25 cellular contexts compared by ENCODE assay signal in genomic region chr4:109675843-109676242, GRCh38.
"Had no signal": no experiment of that assay in that cellular context is flagged by ENCODE, and none has a peak within 500 bp of the region (broad histone marks: within the 10 kb centered on the region; RNA-seq: fewer than 3 reads in every experiment).

No MANE protein-coding gene starts in this region.

- DNase-seq: activated CD4-positive, alpha-beta memory T cell treated with anti-CD3 and anti-CD28 coated beads for 36 hours; activated CD4-positive, alpha-beta T cell treated with anti-CD3 and anti-CD28 coated beads for 36 hours; activated CD4-positive, alpha-beta T cell treated with anti-CD3 and anti-CD28 coated beads, Interleukin-2, amount 10 ng/mL, durations not matched to agents 24 days and 14 days; activated CD4-positive, CD25-positive, alpha-beta regulatory T cell; activated CD4-positive, CD25-positive, alpha-beta regulatory T cell treated with anti-CD3 and anti-CD28 coated beads, Interleukin-2, amount 50 U/mL, for 72 hours; activated CD8-positive, alpha-beta memory T cell treated with anti-CD3 and anti-CD28 coated beads for 24 hours; activated effector memory CD4-positive, alpha-beta T cell treated with Interleukin-2 at 50 U/mL for 16 hours; activated gamma-delta T cell treated with Interleukin-2 at 50 U/mL for 16 hours; activated naive CD4-positive, alpha-beta T cell treated with anti-CD3 and anti-CD28 coated beads, Interleukin-2, amount 50 U/mL, for 16 hours; activated naive CD4-positive, alpha-beta T cell treated with Interleukin-2 at 50 U/mL for 16 hours; activated naive CD8-positive, alpha-beta T cell treated with anti-CD3 and anti-CD28 coated beads for 36 hours; activated T-cell treated with anti-CD3 and anti-CD28 coated beads, Interleukin-2, amount 50 U/mL, for 72 hours; brain microvascular endothelial cell; cortex of kidney; dermis blood vessel endothelial cell; effector CD4-positive, alpha-beta T cell; effector memory CD8-positive, alpha-beta T cell; erythroblast; foreskin keratinocyte; gastrocnemius medialis; glutamatergic neuron; heart left ventricle had no signal

- H3K27me3 ChIP-seq: brain microvascular endothelial cell, esophagus muscularis mucosa, foreskin keratinocyte, gastrocnemius medialis, heart left ventricle had no signal

- H3K4me1 ChIP-seq: esophagus muscularis mucosa, foreskin keratinocyte, gastrocnemius medialis, heart left ventricle had no signal

- H3K27ac ChIP-seq: brain microvascular endothelial cell, esophagus muscularis mucosa, foreskin keratinocyte, gastrocnemius medialis, heart left ventricle had no signal

- H3K27ac Mint-ChIP-seq: activated CD4-positive, alpha-beta memory T cell treated with anti-CD3 and anti-CD28 coated beads for 36 hours; activated CD4-positive, alpha-beta T cell treated with anti-CD3 and anti-CD28 coated beads for 36 hours; activated CD4-positive, alpha-beta T cell treated with anti-CD3 and anti-CD28 coated beads, Interleukin-2, amount 10 ng/mL, durations not matched to agents 24 days and 14 days; activated naive CD8-positive, alpha-beta T cell treated with anti-CD3 and anti-CD28 coated beads for 36 hours; activated T-cell treated with anti-CD3 and anti-CD28 coated beads, Interleukin-2, amount 50 U/mL, for 72 hours had no signal

- FAIRE-seq: astrocyte, colon had no signal

- H3K36me3 ChIP-seq: brain microvascular endothelial cell, esophagus muscularis mucosa, gastrocnemius medialis, heart left ventricle had no signal

- H3K4me3 ChIP-seq: esophagus muscularis mucosa, gastrocnemius medialis, heart left ventricle had no signal

- ATAC-seq: activated CD4-positive, alpha-beta T cell treated with anti-CD3 and anti-CD28 coated beads for 36 hours; effector memory CD8-positive, alpha-beta T cell; foreskin keratinocyte; gastrocnemius medialis; heart left ventricle had no signal

- H3K9me3 ChIP-seq: gastrocnemius medialis had no signal

- H3K4me3 Mint-ChIP-seq: activated CD4-positive, alpha-beta memory T cell treated with anti-CD3 and anti-CD28 coated beads for 36 hours; activated CD4-positive, alpha-beta T cell treated with anti-CD3 and anti-CD28 coated beads for 36 hours; activated CD4-positive, alpha-beta T cell treated with anti-CD3 and anti-CD28 coated beads, Interleukin-2, amount 10 ng/mL, durations not matched to agents 24 days and 14 days; activated naive CD8-positive, alpha-beta T cell treated with anti-CD3 and anti-CD28 coated beads for 36 hours; activated T-cell treated with anti-CD3 and anti-CD28 coated beads, Interleukin-2, amount 50 U/mL, for 72 hours; effector memory CD8-positive, alpha-beta T cell had no signal

- H3K27me3 Mint-ChIP-seq: activated CD4-positive, alpha-beta memory T cell treated with anti-CD3 and anti-CD28 coated beads for 36 hours; activated CD4-positive, alpha-beta T cell treated with anti-CD3 and anti-CD28 coated beads for 36 hours; activated CD4-positive, alpha-beta T cell treated with anti-CD3 and anti-CD28 coated beads, Interleukin-2, amount 10 ng/mL, durations not matched to agents 24 days and 14 days; activated naive CD8-positive, alpha-beta T cell treated with anti-CD3 and anti-CD28 coated beads for 36 hours; effector memory CD8-positive, alpha-beta T cell had no signal
